Comparison of ENCODE assay signal across 9 cellular contexts in genomic region chr1:39391741-39392679, GRCh38.
DNase-seq lines count a peak whose midpoint lies in the region; ATAC-seq, FAIRE-seq and TF ChIP-seq lines count a peak whose summit lies in the region.
"Had no signal": no experiment of that assay in that cellular context is flagged by ENCODE, and none has a peak within 500 bp of the region (broad histone marks: within the 10 kb centered on the region; RNA-seq: fewer than 3 reads in every experiment).

No MANE protein-coding gene starts in this region.

- TSS peak; percentile 86 for BruUV-seq in A673 (replicated peaks; lab: Mats Ljungman, UMichigan)

- peak overlapping the region; percentile 47 for H3K4me2 ChIP-seq in keratinocyte (ENCODE audit: control insufficient read depth, extremely low read depth, insufficient read depth, low read depth, low read length)

- H3K36me3 ChIP-seq in A673 (ENCODE audit: insufficient read depth, low read length, poor library complexity, severe bottlenecking) (peaks cover 8% of the 10 kb centered on the region), HUES48 (ENCODE audit: control insufficient read depth, insufficient read depth, low read length) (peaks cover 31% of the 10 kb centered on the region), breast epithelium (no peaks in the 10 kb centered on the region), keratinocyte (ENCODE audit: control insufficient read depth in 2 of 2, extremely low read depth in 1 of 2, insufficient read depth in 2 of 2, low read length in 2 of 2) (peaks cover 20 to 23% of the 10 kb centered on the region in 2 experiments)

- H3K79me2 ChIP-seq in keratinocyte (ENCODE audit: control insufficient read depth, insufficient read depth, low read length): peaks cover 55% of the 10 kb centered on the region

- no peaks in the 10 kb centered on the region for H3K27me3 Mint-ChIP-seq in stimulated activated naive CD8-positive, alpha-beta T cell treated with anti-CD3 and anti-CD28 coated beads, Interleukin-15, amount 100 ng/mL, for 72 hours
- H3K27me3 Mint-ChIP-seq: activated naive CD8-positive, alpha-beta T cell treated with anti-CD3 and anti-CD28 coated beads, Interleukin-2, amount 10 ng/mL, durations not matched to agents 7 days and 5 days had no signal

- peak; percentile 94 for DNase-seq in A673 (ENCODE audit: low spot score)
- DNase-seq in breast epithelium (ENCODE audit: low spot score in 2 of 2): peak in 1 of 2 donors; percentile 34
- no peak for DNase-seq in keratinocyte (ENCODE audit: low read depth, low spot score)
- no peak for DNase-seq in stimulated activated naive CD8-positive, alpha-beta T cell treated with anti-CD3 and anti-CD28 coated beads, Interleukin-15, amount 100 ng/mL, for 72 hours
- DNase-seq in NCI-H345 (lab: John Stamatoyannopoulos, UW): no peak
- DNase-seq: activated naive CD8-positive, alpha-beta T cell treated with anti-CD3 and anti-CD28 coated beads, Interleukin-2, amount 10 ng/mL, durations not matched to agents 7 days and 5 days had no signal

- H3K27ac ChIP-seq in A673 (ENCODE audit: low read depth, low read length, poor library complexity, severe bottlenecking): peak overlapping the region; percentile 85
- H3K27ac ChIP-seq in HUES48 (ENCODE audit: low read depth, low read length): peak overlapping the region; percentile 72
- H3K27ac ChIP-seq in breast epithelium: peak overlapping the region; percentile 30 to 45
- peak overlapping the region; percentile 35 for H3K27ac ChIP-seq in keratinocyte (ENCODE audit: control insufficient read depth, insufficient read depth, low read length)

- peak; percentile 74 for FAIRE-seq in keratinocyte (lab: Jason Lieb, UNC)

- POLR2A ChIA-PET in A673 (lab: Charles Lee; ENCODE audit: low non-redundant PET): interaction anchor here (0.7 to 1.4 kb wide), 2 partner anchors 18 to 345 kb away, joined by 6 to 15 read pairs; no protein-coding TSS in a partner anchor

- H3K27me3 ChIP-seq in A673 (replicated peaks; ENCODE audit: insufficient read depth, low read depth, low read length, poor library complexity) (no peaks in the 10 kb centered on the region), HUES48 (ENCODE audit: control insufficient read depth, insufficient read depth, low read length) (no peaks in the 10 kb centered on the region), breast epithelium (no peaks in the 10 kb centered on the region), keratinocyte (ENCODE audit: control insufficient read depth, extremely low read depth, insufficient read depth, low read length) (no peaks in the 10 kb centered on the region)

- no peak for TF ChIP-seq POLR2A in breast epithelium (IDR thresholded peaks at IDR 0.05)

- CTCF ChIA-PET in A673 (lab: Charles Lee): interaction anchor here (0.5 to 1.4 kb wide), 2 partner anchors 19 to 214 kb away, joined by 8 to 11 read pairs; no protein-coding TSS in a partner anchor

- H3K9me3 Mint-ChIP-seq in stimulated activated naive CD8-positive, alpha-beta T cell treated with anti-CD3 and anti-CD28 coated beads, Interleukin-15, amount 100 ng/mL, for 72 hours: no peaks in the 10 kb centered on the region
- H3K9me3 Mint-ChIP-seq: activated naive CD8-positive, alpha-beta T cell treated with anti-CD3 and anti-CD28 coated beads, Interleukin-2, amount 10 ng/mL, durations not matched to agents 7 days and 5 days had no signal

- H3K4me1 Mint-ChIP-seq in stimulated activated naive CD8-positive, alpha-beta T cell treated with anti-CD3 and anti-CD28 coated beads, Interleukin-15, amount 100 ng/mL, for 72 hours: peaks cover 64% of the 10 kb centered on the region

- H3K4me3 ChIP-seq in A673 (ENCODE audit: low read depth, low read length, poor library complexity, severe bottlenecking) (peak overlapping the region; percentile 6), HUES48 (ENCODE audit: low read depth, low read length) (no peak overlapping the region), breast epithelium (no peak overlapping the region), keratinocyte (ENCODE audit: control insufficient read depth in 2 of 3, extremely low read depth in 1 of 3, insufficient read depth in 2 of 3, low read depth in 1 of 3, low read length in 3 of 3) (no peak overlapping the region)

- peak; percentile 68 for ATAC-seq in stimulated activated naive CD8-positive, alpha-beta T cell treated with anti-CD3 and anti-CD28 coated beads, Interleukin-15, amount 100 ng/mL, for 72 hours
- no peak for ATAC-seq in GM18519 (IDR thresholded peaks at IDR 0.05; ENCODE audit: low FRiP score, unreplicated experiment)
- no peak for ATAC-seq in HG03378 (IDR thresholded peaks at IDR 0.05; ENCODE audit: unreplicated experiment)

- H3K4me3 Mint-ChIP-seq in stimulated activated naive CD8-positive, alpha-beta T cell treated with anti-CD3 and anti-CD28 coated beads, Interleukin-15, amount 100 ng/mL, for 72 hours: no peak overlapping the region
- H3K4me3 Mint-ChIP-seq: activated naive CD8-positive, alpha-beta T cell treated with anti-CD3 and anti-CD28 coated beads, Interleukin-2, amount 10 ng/mL, durations not matched to agents 7 days and 5 days had no signal

- TF ChIP-seq CTCF in A673 (conservative IDR thresholded peaks at IDR 0.05; ENCODE audit: low read depth, low read length): no peak
- TF ChIP-seq CTCF in breast epithelium (IDR thresholded peaks at IDR 0.05): no peak
- TF ChIP-seq CTCF in keratinocyte (optimal IDR thresholded peaks at IDR 0.05 in 1 of 3, IDR thresholded peaks at IDR 0.05 in 1 of 3, conservative IDR thresholded peaks at IDR 0.05 in 1 of 3; ENCODE audit: extremely low read depth in 1 of 3, insufficient read depth in 2 of 3, low read length in 3 of 3): no peak

- no peak overlapping the region for H2AFZ ChIP-seq in keratinocyte (ENCODE audit: control insufficient read depth, low read length)

- H3K9me1 ChIP-seq in keratinocyte (ENCODE audit: control insufficient read depth, extremely low read depth, insufficient read depth, low read length): peaks cover 4% of the 10 kb centered on the region

- H3K9ac ChIP-seq in HUES48 (ENCODE audit: low read depth, low read length): no peak overlapping the region
- H3K9ac ChIP-seq in keratinocyte (ENCODE audit: control insufficient read depth, extremely low read depth, insufficient read depth, low read length): no peak overlapping the region

- H3K27ac Mint-ChIP-seq in stimulated activated naive CD8-positive, alpha-beta T cell treated with anti-CD3 and anti-CD28 coated beads, Interleukin-15, amount 100 ng/mL, for 72 hours: peak overlapping the region in 1 of 2 donors; percentile 84
- H3K27ac Mint-ChIP-seq: activated naive CD8-positive, alpha-beta T cell treated with anti-CD3 and anti-CD28 coated beads, Interleukin-2, amount 10 ng/mL, durations not matched to agents 7 days and 5 days had no signal

- dilution Hi-C loops in keratinocyte (cut with MboI; ENCODE audit: extremely low pct_ligation_motif_present, low sequenced_read_pairs): no loop called here

- H3K4me1 ChIP-seq in A673 (ENCODE audit: insufficient read depth, low read length, poor library complexity, severe bottlenecking): peaks cover 60% of the 10 kb centered on the region
- peaks cover 30% of the 10 kb centered on the region; the same call in 1 of the 2 replicates for H3K4me1 ChIP-seq in HUES48 (ENCODE audit: control insufficient read depth, insufficient read depth, low read length)
- peaks cover 3 to 32% of the 10 kb centered on the region in 2 donors for H3K4me1 ChIP-seq in breast epithelium
- peaks cover 66% of the 10 kb centered on the region for H3K4me1 ChIP-seq in keratinocyte (ENCODE audit: control insufficient read depth, extremely low read depth, insufficient read depth, low read length)

- H4K20me1 ChIP-seq in keratinocyte (ENCODE audit: control insufficient read depth, extremely low read depth, insufficient read depth, low read length): no peaks in the 10 kb centered on the region

- H3K9me3 ChIP-seq in A673 (ENCODE audit: low read depth, low read length, poor library complexity, severe bottlenecking): no peaks in the 10 kb centered on the region
- no peaks in the 10 kb centered on the region for H3K9me3 ChIP-seq in HUES48 (ENCODE audit: control insufficient read depth, insufficient read depth, low read length)
- no peaks in the 10 kb centered on the region for H3K9me3 ChIP-seq in breast epithelium
- no peaks in the 10 kb centered on the region for H3K9me3 ChIP-seq in keratinocyte (ENCODE audit: control insufficient read depth, low read depth, low read length)

- intact Hi-C loops in A673 (cut with micrococcal nuclease; ENCODE audit: unreplicated experiment) (no loop called here), breast epithelium (cut with DNase I; ENCODE audit: low total_unique reads) (no loop called here)

Comparison
In these comparisons a context has a peak if more than half of its experiments do, and no peak if none do; other contexts are left out.
1. H3K27ac ChIP-seq: peak in every context shown above with its lines; median percentile 85 in A673; 72 in HUES48; 38 in breast epithelium; 35 in keratinocyte.